Comparison of ENCODE assay signal across 12 cellular contexts in the genomic region with DNA sequence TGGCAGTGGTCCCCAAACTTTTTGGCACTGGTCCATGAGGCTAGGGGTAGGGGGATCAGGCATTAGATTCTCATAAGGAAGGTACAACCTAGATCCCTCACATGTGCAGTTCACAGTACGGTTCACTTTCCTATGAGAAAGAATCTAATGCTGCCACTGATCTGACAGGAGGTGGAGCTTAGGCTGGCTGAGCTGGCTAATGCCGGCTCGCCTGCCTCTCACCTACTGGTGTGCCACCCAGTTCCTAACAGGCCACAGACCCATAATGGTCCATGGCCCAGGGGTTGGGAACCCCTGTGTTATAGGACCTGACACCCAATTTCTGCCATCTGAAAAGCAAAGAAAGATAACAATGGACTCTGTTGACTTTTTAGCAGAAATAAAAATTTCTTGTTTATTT.
DNase-seq lines count a peak whose midpoint lies in the region; ATAC-seq and TF ChIP-seq lines count a peak whose summit lies in the region.
"Had no signal": no experiment of that assay in that cellular context is flagged by ENCODE, and none has a peak within 500 bp of the region (broad histone marks: within the 10 kb centered on the region; RNA-seq: fewer than 3 reads in every experiment).

No MANE protein-coding gene starts in this region.

- no peaks in the 10 kb centered on the region for H3K27me3 ChIP-seq in CD8-positive, alpha-beta T cell (ENCODE audit: insufficient read depth, low read length)
- no peaks in the 10 kb centered on the region for H3K27me3 ChIP-seq in psoas muscle (ENCODE audit: insufficient read depth in 3 of 3, low read length in 2 of 3)
- H3K27me3 ChIP-seq: neutrophil, tibial artery had no signal

- H3K36me3 Mint-ChIP-seq in CD8-positive, alpha-beta T cell = peaks cover 12% of the 10 kb centered on the region
- peaks cover 36% of the 10 kb centered on the region for H3K36me3 Mint-ChIP-seq in T-helper 2 cell treated with Interferon-gamma antibody and Interleukin-4, amounts not matched to agents 5 μg/mL and 100 μg/mL, for 36 hours (ENCODE audit: low read depth)
- peaks cover 31% of the 10 kb centered on the region for H3K36me3 Mint-ChIP-seq in activated naive CD8-positive, alpha-beta T cell
- peaks cover 24 to 25% of the 10 kb centered on the region in 2 donors for H3K36me3 Mint-ChIP-seq in CD14-positive monocyte

- H3K27ac Mint-ChIP-seq in CD8-positive, alpha-beta T cell = peak overlapping the region; percentile 95
- H3K27ac Mint-ChIP-seq in T-helper 2 cell treated with Interferon-gamma antibody and Interleukin-4, amounts not matched to agents 5 μg/mL and 100 μg/mL, for 36 hours = peak overlapping the region; percentile 58
- H3K27ac Mint-ChIP-seq in activated naive CD8-positive, alpha-beta T cell = peak overlapping the region; percentile 97
- H3K27ac Mint-ChIP-seq in CD14-positive monocyte = no peak overlapping the region

- H3K4me1 ChIP-seq in CD8-positive, alpha-beta T cell (ENCODE audit: insufficient read depth, low read length) = peaks cover 28% of the 10 kb centered on the region
- peaks cover 22% of the 10 kb centered on the region for H3K4me1 ChIP-seq in psoas muscle

- peak overlapping the region; percentile 50 for H3K4me3 Mint-ChIP-seq in CD8-positive, alpha-beta T cell
- H3K4me3 Mint-ChIP-seq in T-helper 2 cell treated with Interferon-gamma antibody and Interleukin-4, amounts not matched to agents 5 μg/mL and 100 μg/mL, for 36 hours = peak overlapping the region; percentile 63
- H3K4me3 Mint-ChIP-seq in activated naive CD8-positive, alpha-beta T cell = peak overlapping the region; percentile 84
- H3K4me3 Mint-ChIP-seq in CD14-positive monocyte = no peak overlapping the region

- H3K9me3 ChIP-seq in CD8-positive, alpha-beta T cell (ENCODE audit: low read length) = no peaks in the 10 kb centered on the region
- no peaks in the 10 kb centered on the region for H3K9me3 ChIP-seq in psoas muscle
- H3K9me3 ChIP-seq: neutrophil, tibial artery had no signal

- TF ChIP-seq CTCF in CD8-positive, alpha-beta T cell (IDR thresholded peaks at IDR 0.05) = no peak
- TF ChIP-seq CTCF in psoas muscle (IDR thresholded peaks at IDR 0.05) (no peak), CD14-positive monocyte (IDR thresholded peaks at IDR 0.05) (no peak)

- 84 to 92% (median 89%) methylated on average over 3 of the region's 3 CpGs for WGBS in psoas muscle, 3 donors

- POLR2A ChIA-PET in CD8-positive, alpha-beta T cell (lab: Charles Lee) = interaction anchor here (0.6 to 1.3 kb wide), 2 partner anchors 38 to 93 kb away, joined by 3 read pairs; no protein-coding TSS in a partner anchor

- H3K36me3 ChIP-seq in CD8-positive, alpha-beta T cell (ENCODE audit: insufficient read depth, low read length) = no peaks in the 10 kb centered on the region
- H3K36me3 ChIP-seq in psoas muscle (ENCODE audit: insufficient read depth in 1 of 2, low read depth in 1 of 2) = no peaks in the 10 kb centered on the region
- H3K36me3 ChIP-seq: neutrophil, tibial artery had no signal

- H3K9me3 Mint-ChIP-seq in CD8-positive, alpha-beta T cell = no peaks in the 10 kb centered on the region
- no peaks in the 10 kb centered on the region for H3K9me3 Mint-ChIP-seq in T-helper 2 cell treated with Interferon-gamma antibody and Interleukin-4, amounts not matched to agents 5 μg/mL and 100 μg/mL, for 36 hours
- H3K9me3 Mint-ChIP-seq in activated naive CD8-positive, alpha-beta T cell (ENCODE audit: low read depth) = no peaks in the 10 kb centered on the region
- H3K9me3 Mint-ChIP-seq in CD14-positive monocyte = no peaks in the 10 kb centered on the region

- CTCF ChIA-PET in CD8-positive, alpha-beta T cell (lab: Charles Lee) = interaction anchor here (1.3 to 2.5 kb wide), 2 partner anchors 13 to 17 kb away, joined by 5 to 7 read pairs; no protein-coding TSS in a partner anchor

- peak; percentile 44 for ATAC-seq in CD8-positive, alpha-beta T cell
- ATAC-seq in psoas muscle (peak; percentile 38 to 53 (median 43)), SK-N-SH treated with all-trans-retinoic acid at 6 μM for 48 hours (no peak)

- peak in 2 of 7 experiments; percentile 18 to 26 for DNase-seq in CD8-positive, alpha-beta T cell
- no peak for DNase-seq in T-helper 2 cell treated with Interferon-gamma antibody and Interleukin-4, amounts not matched to agents 5 μg/mL and 100 μg/mL, for 36 hours (ENCODE audit: low spot score)
- no peak for DNase-seq in psoas muscle
- DNase-seq in CD14-positive monocyte (ENCODE audit: low spot score) = no peak
- no peak for DNase-seq in activated gamma-delta T cell (lab: John Stamatoyannopoulos, UW)
- DNase-seq: NCI-H2107, RPMI8226, T1000, tibial artery had no signal

- H3K27me3 Mint-ChIP-seq in CD8-positive, alpha-beta T cell (ENCODE audit: low read depth) = no peaks in the 10 kb centered on the region
- no peaks in the 10 kb centered on the region for H3K27me3 Mint-ChIP-seq in T-helper 2 cell treated with Interferon-gamma antibody and Interleukin-4, amounts not matched to agents 5 μg/mL and 100 μg/mL, for 36 hours (ENCODE audit: low read depth)
- no peaks in the 10 kb centered on the region for H3K27me3 Mint-ChIP-seq in activated naive CD8-positive, alpha-beta T cell
- no peaks in the 10 kb centered on the region for H3K27me3 Mint-ChIP-seq in CD14-positive monocyte (ENCODE audit: low read depth in 3 of 3)

- intact Hi-C loops in CD8-positive, alpha-beta T cell (cut with DNase I, micrococcal nuclease) = loop anchor here in 1 of 2 experiments (5.0 kb wide), 2 partner anchors 44 to 74 kb away; no protein-coding TSS in a partner anchor
- intact Hi-C loops in psoas muscle (cut with DNase I) = no loop called here
- intact Hi-C loops in CD14-positive monocyte (cut with micrococcal nuclease) = no loop called here

- H3K4me1 Mint-ChIP-seq in CD8-positive, alpha-beta T cell (ENCODE audit: low read depth) = peaks cover 57% of the 10 kb centered on the region
- H3K4me1 Mint-ChIP-seq in T-helper 2 cell treated with Interferon-gamma antibody and Interleukin-4, amounts not matched to agents 5 μg/mL and 100 μg/mL, for 36 hours (ENCODE audit: low read depth) = peaks cover 58% of the 10 kb centered on the region
- H3K4me1 Mint-ChIP-seq in activated naive CD8-positive, alpha-beta T cell (ENCODE audit: low read depth) = peaks cover 72% of the 10 kb centered on the region
- H3K4me1 Mint-ChIP-seq in CD14-positive monocyte = peaks cover 7% of the 10 kb centered on the region

- no peak overlapping the region for H3K4me3 ChIP-seq in CD8-positive, alpha-beta T cell (ENCODE audit: low read depth, low read length)
- H3K4me3 ChIP-seq in psoas muscle = no peak overlapping the region
- H3K4me3 ChIP-seq: tibial artery had no signal

- no peak overlapping the region for H3K27ac ChIP-seq in CD8-positive, alpha-beta T cell (ENCODE audit: low read depth, low read length)
- H3K27ac ChIP-seq in psoas muscle = no peak overlapping the region
- H3K27ac ChIP-seq: neutrophil had no signal

TF ChIP-seq in SK-N-SH treated with all-trans-retinoic acid at 6 μM for 48 hours, 23 proteins besides CTCF, POLR2A, EP300 and RAD21 (continues in another document):
- TF ChIP-seq CSDC2 (CRISPR knock-in tag; IDR thresholded peaks at IDR 0.05) (no peak), ZFP3 (CRISPR knock-in tag; IDR thresholded peaks at IDR 0.05) (no peak), ZFP30 (CRISPR knock-in tag; IDR thresholded peaks at IDR 0.05) (no peak), ZNF70 (CRISPR knock-in tag; IDR thresholded peaks at IDR 0.05) (no peak), TOX (CRISPR knock-in tag; IDR thresholded peaks at IDR 0.05; ENCODE audit: borderline replicate concordance) (no peak), GLIS3 (CRISPR knock-in tag; IDR thresholded peaks at IDR 0.05) (no peak), SNAI2 (CRISPR knock-in tag; IDR thresholded peaks at IDR 0.05) (no peak), ESRRG (CRISPR knock-in tag; IDR thresholded peaks at IDR 0.05) (no peak), TCF4 (CRISPR knock-in tag; IDR thresholded peaks at IDR 0.05; ENCODE audit: borderline replicate concordance) (no peak), RARB (CRISPR knock-in tag; IDR thresholded peaks at IDR 0.05) (no peak), ZNF8 (CRISPR knock-in tag; IDR thresholded peaks at IDR 0.05) (no peak)
- TF ChIP-seq, protein P1, sequence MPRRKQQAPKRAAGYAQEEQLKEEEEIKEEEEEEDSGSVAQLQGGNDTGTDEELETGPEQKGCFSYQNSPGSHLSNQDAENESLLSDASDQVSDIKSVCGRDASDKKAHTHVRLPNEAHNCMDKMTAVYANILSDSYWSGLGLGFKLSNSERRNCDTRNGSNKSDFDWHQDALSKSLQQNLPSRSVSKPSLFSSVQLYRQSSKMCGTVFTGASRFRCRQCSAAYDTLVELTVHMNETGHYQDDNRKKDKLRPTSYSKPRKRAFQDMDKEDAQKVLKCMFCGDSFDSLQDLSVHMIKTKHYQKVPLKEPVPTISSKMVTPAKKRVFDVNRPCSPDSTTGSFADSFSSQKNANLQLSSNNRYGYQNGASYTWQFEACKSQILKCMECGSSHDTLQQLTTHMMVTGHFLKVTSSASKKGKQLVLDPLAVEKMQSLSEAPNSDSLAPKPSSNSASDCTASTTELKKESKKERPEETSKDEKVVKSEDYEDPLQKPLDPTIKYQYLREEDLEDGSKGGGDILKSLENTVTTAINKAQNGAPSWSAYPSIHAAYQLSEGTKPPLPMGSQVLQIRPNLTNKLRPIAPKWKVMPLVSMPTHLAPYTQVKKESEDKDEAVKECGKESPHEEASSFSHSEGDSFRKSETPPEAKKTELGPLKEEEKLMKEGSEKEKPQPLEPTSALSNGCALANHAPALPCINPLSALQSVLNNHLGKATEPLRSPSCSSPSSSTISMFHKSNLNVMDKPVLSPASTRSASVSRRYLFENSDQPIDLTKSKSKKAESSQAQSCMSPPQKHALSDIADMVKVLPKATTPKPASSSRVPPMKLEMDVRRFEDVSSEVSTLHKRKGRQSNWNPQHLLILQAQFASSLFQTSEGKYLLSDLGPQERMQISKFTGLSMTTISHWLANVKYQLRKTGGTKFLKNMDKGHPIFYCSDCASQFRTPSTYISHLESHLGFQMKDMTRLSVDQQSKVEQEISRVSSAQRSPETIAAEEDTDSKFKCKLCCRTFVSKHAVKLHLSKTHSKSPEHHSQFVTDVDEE (CRISPR knock-in tag; IDR thresholded peaks at IDR 0.05) = no peak
- TF ChIP-seq, protein P2, sequence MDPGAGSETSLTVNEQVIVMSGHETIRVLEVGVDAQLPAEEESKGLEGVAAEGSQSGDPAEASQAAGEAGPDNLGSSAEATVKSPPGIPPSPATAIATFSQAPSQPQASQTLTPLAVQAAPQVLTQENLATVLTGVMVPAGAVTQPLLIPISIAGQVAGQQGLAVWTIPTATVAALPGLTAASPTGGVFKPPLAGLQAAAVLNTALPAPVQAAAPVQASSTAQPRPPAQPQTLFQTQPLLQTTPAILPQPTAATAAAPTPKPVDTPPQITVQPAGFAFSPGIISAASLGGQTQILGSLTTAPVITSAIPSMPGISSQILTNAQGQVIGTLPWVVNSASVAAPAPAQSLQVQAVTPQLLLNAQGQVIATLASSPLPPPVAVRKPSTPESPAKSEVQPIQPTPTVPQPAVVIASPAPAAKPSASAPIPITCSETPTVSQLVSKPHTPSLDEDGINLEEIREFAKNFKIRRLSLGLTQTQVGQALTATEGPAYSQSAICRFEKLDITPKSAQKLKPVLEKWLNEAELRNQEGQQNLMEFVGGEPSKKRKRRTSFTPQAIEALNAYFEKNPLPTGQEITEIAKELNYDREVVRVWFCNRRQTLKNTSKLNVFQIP (CRISPR knock-in tag; IDR thresholded peaks at IDR 0.05; ENCODE audit: borderline replicate concordance, low read depth) = no peak

Comparison
In these comparisons a context has a peak if more than half of its experiments do, and no peak if none do; other contexts are left out.
1. H3K27ac Mint-ChIP-seq: peak in CD8-positive, alpha-beta T cell (single experiment), T-helper 2 cell treated with Interferon-gamma antibody and Interleukin-4, amounts not matched to agents 5 μg/mL and 100 μg/mL, for 36 hours (single experiment) and activated naive CD8-positive, alpha-beta T cell (single experiment); none in CD14-positive monocyte (0 of 7).
2. H3K4me3 Mint-ChIP-seq: peak in CD8-positive, alpha-beta T cell (single experiment), T-helper 2 cell treated with Interferon-gamma antibody and Interleukin-4, amounts not matched to agents 5 μg/mL and 100 μg/mL, for 36 hours (single experiment) and activated naive CD8-positive, alpha-beta T cell (single experiment); none in CD14-positive monocyte (0 of 2).